ENCODE assay signal across 17 cellular contexts in the genomic region with DNA sequence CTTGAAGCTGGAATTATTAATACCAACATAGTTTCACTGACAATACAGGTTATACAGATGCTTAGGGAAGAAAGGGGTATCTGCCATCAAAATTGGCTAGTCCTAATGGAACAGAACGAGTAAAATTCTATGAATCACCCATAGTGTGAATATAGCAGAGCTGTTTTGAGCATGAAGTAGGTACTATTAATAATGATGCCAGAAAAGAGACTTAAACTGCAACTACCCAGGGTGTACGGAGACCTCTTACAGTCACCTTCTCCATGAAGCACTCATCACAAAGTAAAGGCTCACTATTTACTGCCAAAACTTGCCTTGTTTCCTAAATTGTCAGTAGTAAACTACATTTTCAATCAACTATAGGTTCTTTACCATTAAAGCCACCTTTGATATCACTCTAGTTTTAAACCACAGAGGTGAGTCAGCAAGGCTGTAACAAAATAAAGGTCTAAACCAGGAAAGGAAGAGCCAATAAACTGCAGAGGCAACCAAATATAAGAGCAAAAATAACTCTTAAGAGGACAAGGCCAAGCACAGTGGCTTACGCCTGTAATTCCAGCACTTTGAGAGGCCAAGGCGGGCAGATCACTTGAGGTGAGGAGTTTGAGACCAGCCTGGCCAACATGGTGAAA.
A peak's percentile ranks its signal among the peaks of the same experiment; 100 is the strongest.
DNase-seq lines count a peak whose midpoint lies in the region; ATAC-seq, FAIRE-seq and TF ChIP-seq lines count a peak whose summit lies in the region.
"Had no signal": no experiment of that assay in that cellular context is flagged by ENCODE, and none has a peak within 500 bp of the region (broad histone marks: within the 10 kb centered on the region; RNA-seq: fewer than 3 reads in every experiment).

No MANE protein-coding gene starts in this region.

- peaks cover 5% of the 10 kb centered on the region for H3K9me3 Mint-ChIP-seq in activated CD8-positive, alpha-beta T cell treated with anti-CD3 and anti-CD28 coated beads for 36 hours
- H3K9me3 Mint-ChIP-seq in activated CD8-positive, alpha-beta T cell treated with anti-CD3 and anti-CD28 coated beads, Interleukin-2, amount 10 ng/mL, durations not matched to agents 7 days and 5 days (ENCODE audit: insufficient read depth) = peaks cover 7% of the 10 kb centered on the region
- peaks cover 3% of the 10 kb centered on the region for H3K9me3 Mint-ChIP-seq in stimulated activated memory B cell treated with anti-CD40 and anti-IgM and Interleukin-4, amounts not matched to agents 10 μg/mL and 1 μg/mL and 100 μg/mL, for 72 hours

- intact Hi-C loops in activated CD8-positive, alpha-beta T cell treated with anti-CD3 and anti-CD28 coated beads for 36 hours (cut with micrococcal nuclease) = no loop called here
- intact Hi-C loops in colonic mucosa (cut with DNase I) = no loop called here

- H3K4me3 ChIP-seq in colonic mucosa (no peak overlapping the region), small intestine (ENCODE audit: low read depth in 1 of 2, low read length in 2 of 2) (no peak overlapping the region)
- H3K4me3 ChIP-seq: A549, lung had no signal

- peak; percentile 81 for ATAC-seq in activated CD8-positive, alpha-beta T cell treated with anti-CD3 and anti-CD28 coated beads for 36 hours
- no peak for ATAC-seq in activated CD8-positive, alpha-beta T cell treated with anti-CD3 and anti-CD28 coated beads, Interleukin-2, amount 10 ng/mL, durations not matched to agents 7 days and 5 days
- no peak for ATAC-seq in stimulated activated memory B cell treated with anti-CD40 and anti-IgM and Interleukin-4, amounts not matched to agents 10 μg/mL and 1 μg/mL and 100 μg/mL, for 72 hours
- no peak for ATAC-seq in HG03457 (IDR thresholded peaks at IDR 0.05; ENCODE audit: unreplicated experiment)
- ATAC-seq: A549 had no signal

- peak overlapping the region; percentile 46 for H3K27ac Mint-ChIP-seq in activated CD8-positive, alpha-beta T cell treated with anti-CD3 and anti-CD28 coated beads for 36 hours
- H3K27ac Mint-ChIP-seq in activated CD8-positive, alpha-beta T cell treated with anti-CD3 and anti-CD28 coated beads, Interleukin-2, amount 10 ng/mL, durations not matched to agents 7 days and 5 days = no peak overlapping the region
- H3K27ac Mint-ChIP-seq in stimulated activated memory B cell treated with anti-CD40 and anti-IgM and Interleukin-4, amounts not matched to agents 10 μg/mL and 1 μg/mL and 100 μg/mL, for 72 hours = no peak overlapping the region

- H3K27me3 Mint-ChIP-seq in activated CD8-positive, alpha-beta T cell treated with anti-CD3 and anti-CD28 coated beads for 36 hours = no peaks in the 10 kb centered on the region
- H3K27me3 Mint-ChIP-seq in activated CD8-positive, alpha-beta T cell treated with anti-CD3 and anti-CD28 coated beads, Interleukin-2, amount 10 ng/mL, durations not matched to agents 7 days and 5 days (ENCODE audit: low read depth) = no peaks in the 10 kb centered on the region
- no peaks in the 10 kb centered on the region for H3K27me3 Mint-ChIP-seq in stimulated activated memory B cell treated with anti-CD40 and anti-IgM and Interleukin-4, amounts not matched to agents 10 μg/mL and 1 μg/mL and 100 μg/mL, for 72 hours

- peak overlapping the region; percentile 77 for H3K27ac ChIP-seq in colonic mucosa
- peak overlapping the region; percentile 15 to 21 for H3K27ac ChIP-seq in small intestine (ENCODE audit: low read depth in 1 of 2, low read length in 1 of 2)
- H3K27ac ChIP-seq: A549 had no signal

- POLR2A ChIA-PET in activated CD8-positive, alpha-beta T cell treated with anti-CD3 and anti-CD28 coated beads for 36 hours (lab: Charles Lee) = interaction anchor here (1.2 kb wide), 1 partner anchor 115 kb away, joined by 4 read pairs; a partner anchor contains a TSS
- POLR2A ChIA-PET in activated CD8-positive, alpha-beta T cell treated with anti-CD3 and anti-CD28 coated beads, Interleukin-2, amount 10 ng/mL, durations not matched to agents 7 days and 5 days (lab: Charles Lee) = interaction anchor here (1.1 kb wide), 1 partner anchor 68 kb away, joined by 3 read pairs; no protein-coding TSS in a partner anchor

- H3K4me1 ChIP-seq in colonic mucosa (peaks cover 7% of the 10 kb centered on the region), small intestine (ENCODE audit: control insufficient read depth in 2 of 2, insufficient read depth in 1 of 2, low read depth in 1 of 2, low read length in 1 of 2) (peaks cover 8 to 11% of the 10 kb centered on the region in 2 donors)
- H3K4me1 ChIP-seq: A549 had no signal

- H3K4me1 Mint-ChIP-seq in activated CD8-positive, alpha-beta T cell treated with anti-CD3 and anti-CD28 coated beads for 36 hours (ENCODE audit: low read depth) = peaks cover 35% of the 10 kb centered on the region
- peaks cover 27% of the 10 kb centered on the region for H3K4me1 Mint-ChIP-seq in activated CD8-positive, alpha-beta T cell treated with anti-CD3 and anti-CD28 coated beads, Interleukin-2, amount 10 ng/mL, durations not matched to agents 7 days and 5 days (ENCODE audit: low read depth)
- peaks cover 15% of the 10 kb centered on the region for H3K4me1 Mint-ChIP-seq in stimulated activated memory B cell treated with anti-CD40 and anti-IgM and Interleukin-4, amounts not matched to agents 10 μg/mL and 1 μg/mL and 100 μg/mL, for 72 hours

- CTCF ChIA-PET in activated CD8-positive, alpha-beta T cell treated with anti-CD3 and anti-CD28 coated beads for 36 hours (lab: Charles Lee) = interaction anchor here (1.2 to 1.4 kb wide), 2 partner anchors 16 to 19 kb away, joined by 3 read pairs; no protein-coding TSS in a partner anchor
- CTCF ChIA-PET in activated CD8-positive, alpha-beta T cell treated with anti-CD3 and anti-CD28 coated beads, Interleukin-2, amount 10 ng/mL, durations not matched to agents 7 days and 5 days (lab: Charles Lee) = no interaction called here

- peaks cover 20% of the 10 kb centered on the region for H3K36me3 Mint-ChIP-seq in activated CD8-positive, alpha-beta T cell treated with anti-CD3 and anti-CD28 coated beads for 36 hours (ENCODE audit: low read depth)
- H3K36me3 Mint-ChIP-seq in activated CD8-positive, alpha-beta T cell treated with anti-CD3 and anti-CD28 coated beads, Interleukin-2, amount 10 ng/mL, durations not matched to agents 7 days and 5 days (ENCODE audit: low read depth) = peaks cover 22% of the 10 kb centered on the region
- H3K36me3 Mint-ChIP-seq in stimulated activated memory B cell treated with anti-CD40 and anti-IgM and Interleukin-4, amounts not matched to agents 10 μg/mL and 1 μg/mL and 100 μg/mL, for 72 hours = peaks cover 27% of the 10 kb centered on the region

- peak overlapping the region in 1 of 2 donors; percentile 43 for H3K9ac ChIP-seq in colonic mucosa (ENCODE audit: low read depth in 2 of 2, low read length in 2 of 2)

- H3K27me3 ChIP-seq in colonic mucosa (no peaks in the 10 kb centered on the region), small intestine (ENCODE audit: control insufficient read depth in 2 of 2, insufficient read depth in 2 of 2, low read length in 2 of 2) (no peaks in the 10 kb centered on the region)

- H3K9me3 ChIP-seq in colonic mucosa (no peaks in the 10 kb centered on the region), small intestine (ENCODE audit: control insufficient read depth, low read depth) (no peaks in the 10 kb centered on the region)
- H3K9me3 ChIP-seq: A549 had no signal

- H3K4me3 Mint-ChIP-seq in activated CD8-positive, alpha-beta T cell treated with anti-CD3 and anti-CD28 coated beads for 36 hours = no peak overlapping the region
- no peak overlapping the region for H3K4me3 Mint-ChIP-seq in activated CD8-positive, alpha-beta T cell treated with anti-CD3 and anti-CD28 coated beads, Interleukin-2, amount 10 ng/mL, durations not matched to agents 7 days and 5 days
- no peak overlapping the region for H3K4me3 Mint-ChIP-seq in stimulated activated memory B cell treated with anti-CD40 and anti-IgM and Interleukin-4, amounts not matched to agents 10 μg/mL and 1 μg/mL and 100 μg/mL, for 72 hours

- TF ChIP-seq CTCF in activated CD8-positive, alpha-beta T cell treated with anti-CD3 and anti-CD28 coated beads for 36 hours (IDR thresholded peaks at IDR 0.05) = no peak
- no peak for TF ChIP-seq CTCF in colonic mucosa (IDR thresholded peaks at IDR 0.05)

- FAIRE-seq in small intestine (lab: Jason Lieb, UNC) = no peak
- FAIRE-seq: A549 had no signal

- 74 to 77% (median 76%) methylated on average over 4 of the region's 4 CpGs for WGBS in small intestine, 3 donors

- H3K36me3 ChIP-seq in colonic mucosa (no peaks in the 10 kb centered on the region), small intestine (ENCODE audit: control insufficient read depth in 2 of 2, insufficient read depth in 2 of 2, low read length in 2 of 2) (no peaks in the 10 kb centered on the region)

- DNase-seq in activated CD8-positive, alpha-beta T cell treated with anti-CD3 and anti-CD28 coated beads for 36 hours = no peak
- no peak for DNase-seq in activated CD8-positive, alpha-beta T cell treated with anti-CD3 and anti-CD28 coated beads, Interleukin-2, amount 10 ng/mL, durations not matched to agents 7 days and 5 days
- peak; percentile 31 for DNase-seq in NCI-H226
- no peak for DNase-seq in colonic mucosa
- peak; percentile 62 for DNase-seq in small intestine
- no peak for DNase-seq in NAMALWA (ENCODE audit: low spot score)
- DNase-seq: activated CD8-positive, alpha-beta memory T cell treated with anti-CD3 and anti-CD28 coated beads for 24 hours; GOT3; NCI-H1930; NCI-H748 treated with DMSO at 0.1 percent for 48 hours; SHP77; substantia nigra; T1000 had no signal

Comparison
In these comparisons a context has a peak if more than half of its experiments do, and no peak if none do; other contexts are left out.
1. DNase-seq: peak in NCI-H226 (single experiment) and small intestine (single experiment); none in activated CD8-positive, alpha-beta T cell treated with anti-CD3 and anti-CD28 coated beads for 36 hours (single experiment), activated CD8-positive, alpha-beta T cell treated with anti-CD3 and anti-CD28 coated beads, Interleukin-2, amount 10 ng/mL, durations not matched to agents 7 days and 5 days (single experiment), colonic mucosa (single experiment) and NAMALWA (single experiment).